ENCODE assay signal across 11 cellular contexts in genomic region chr3:51593697-51594096, GRCh38.
"Had no signal": no experiment of that assay in that cellular context is flagged by ENCODE, and none has a peak within 500 bp of the region (broad histone marks: within the 10 kb centered on the region; RNA-seq: fewer than 3 reads in every experiment).

No MANE protein-coding gene starts in this region.

- H3K4me1 ChIP-seq: HAP-1 had no signal

- H3K4me2 ChIP-seq: GM23338 had no signal

- H2AFZ ChIP-seq: GM23248, GM23338 had no signal

- DNase-seq: GM23248, GOT3, H7, H9, HCEC 1CT, HFFc6 had no signal

- ATAC-seq: GM23338, HCT116 had no signal

- FAIRE-seq: H1, H54 had no signal

- H3K9ac ChIP-seq: GM23248 had no signal

- H3K4me3 ChIP-seq: GM23248, GM23338, HAP-1 had no signal

- H3K27ac ChIP-seq: GM23248 had no signal

- H3K9me3 ChIP-seq: HAP-1 had no signal
